ENCODE assay signal across 25 cellular contexts in the genomic region with DNA sequence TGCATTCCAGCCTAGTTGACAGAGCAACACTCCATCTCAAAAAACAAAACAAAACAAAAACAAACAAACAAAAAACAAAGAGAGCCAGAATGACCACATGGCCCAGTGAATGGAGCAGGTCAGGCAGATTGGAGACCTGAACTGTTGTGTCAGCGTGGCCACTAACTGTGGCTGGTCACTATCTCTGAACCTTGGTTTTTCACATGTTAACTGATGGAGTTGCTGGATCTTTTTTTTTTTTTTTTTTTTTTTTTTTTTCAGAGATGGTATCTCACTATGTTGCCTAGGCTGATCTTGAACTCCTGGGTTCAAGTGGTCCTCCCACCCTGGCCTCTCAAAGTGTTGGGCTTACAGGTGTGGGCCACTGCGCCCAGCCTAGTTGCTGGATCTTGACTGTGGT. TPM values are rescaled to one million over a fixed set of nuclear protein-coding genes. Genes with fewer than 3 reads are reported as not detected.
"Had no signal": no experiment of that assay in that cellular context is flagged by ENCODE, and none has a peak within 500 bp of the region (broad histone marks: within the 10 kb centered on the region; RNA-seq: fewer than 3 reads in every experiment).

No MANE protein-coding gene starts in this region.

- H3K9ac ChIP-seq: parathyroid adenoma had no signal

- H2AFZ ChIP-seq: parathyroid adenoma had no signal

- FAIRE-seq: small intestine had no signal

- H3K4me1 ChIP-seq: parathyroid adenoma, psoas muscle, suprapubic skin, testis, tibial artery, transverse colon, upper lobe of right lung, uterus had no signal

- H3K36me3 ChIP-seq: ovary, right lobe of liver, sigmoid colon, suprapubic skin, tibial artery, transverse colon, upper lobe of right lung, uterus had no signal

- ATAC-seq: naive thymus-derived CD8-positive, alpha-beta T cell; psoas muscle had no signal

- H3K4me3 ChIP-seq: ovary, psoas muscle, right lobe of liver, sigmoid colon, suprapubic skin, testis, tibial artery, transverse colon, upper lobe of right lung, uterus had no signal

- DNase-seq: naive thymus-derived CD8-positive, alpha-beta T cell; nephron progenitor cell; occipital lobe; ovary; posterior cingulate gyrus; psoas muscle; right cardiac atrium; right lobe of liver; sigmoid colon; small intestine; stimulated activated CD4-positive, alpha-beta T cell treated with anti-CD3 and anti-CD28 coated beads, Interleukin-15, amount 100 ng/mL, for 24 hours; stimulated activated CD4-positive, alpha-beta T cell treated with anti-CD3 and anti-CD28 coated beads, Interleukin-2, amount 100 ng/mL, for 24 hours; stimulated activated CD4-positive, alpha-beta T cell treated with anti-CD3 and anti-CD28 coated beads, Interleukin-2, amount 100 ng/mL, for 48 hours; stimulated activated CD4-positive, alpha-beta T cell treated with anti-CD3 and anti-CD28 coated beads, Interleukin-4, amount 100 ng/mL, for 24 hours; stimulated activated naive B cell treated with anti-CD40 and anti-IgM and Interleukin-4, amounts not matched to agents 10 μg/mL and 1 μg/mL and 100 μg/mL, for 72 hours; stimulated activated naive CD4-positive, alpha-beta T cell treated with Interleukin-2 at 50 U/mL for 16 hours; substantia nigra; testis; tibial artery; transverse colon; upper lobe of right lung; uterus had no signal

- H3K27ac ChIP-seq: ovary, parathyroid adenoma, psoas muscle, right lobe of liver, sigmoid colon, suprapubic skin, testis, tibial artery, transverse colon, upper lobe of right lung, uterus had no signal

- H3K79me2 ChIP-seq: parathyroid adenoma had no signal

- H3K9me3 ChIP-seq: ovary, psoas muscle, right lobe of liver, sigmoid colon, suprapubic skin, testis, tibial artery, transverse colon, upper lobe of right lung, uterus had no signal

- H3K27me3 ChIP-seq: ovary, right lobe of liver, sigmoid colon, suprapubic skin, testis, tibial artery, transverse colon, upper lobe of right lung, uterus had no signal

RNA-seq across cellular contexts. Expression of a gene that starts 31.8 kb away (rescaled TPM):
- total RNA-seq: naive thymus-derived CD8-positive, alpha-beta T cell; renal cortical epithelial cell had no signal
- polyA plus RNA-seq: naive thymus-derived CD8-positive, alpha-beta T cell had no signal
